29 cellular contexts compared by ENCODE assay signal in the genomic region with DNA sequence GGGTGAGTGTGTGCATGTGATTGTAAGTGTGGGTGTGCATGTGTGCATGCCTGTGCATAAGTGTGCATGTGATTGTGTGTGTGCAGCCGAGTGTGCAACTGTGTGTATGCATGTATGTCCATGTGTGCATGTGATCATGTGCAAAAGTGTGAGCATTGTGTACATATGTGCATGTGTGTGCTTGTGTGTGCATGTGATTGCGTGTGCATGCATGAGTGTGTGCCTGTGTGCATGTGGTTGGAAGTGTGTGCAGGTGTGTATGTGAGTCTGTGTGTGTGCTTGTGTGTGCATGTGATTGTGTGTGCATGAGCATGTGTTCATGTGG. TPM values are rescaled to one million over a fixed set of nuclear protein-coding genes. Genes with fewer than 3 reads are reported as not detected.
DNase-seq lines count a peak whose midpoint lies in the region; ATAC-seq and TF ChIP-seq lines count a peak whose summit lies in the region.
"Had no signal": no experiment of that assay in that cellular context is flagged by ENCODE, and none has a peak within 500 bp of the region (broad histone marks: within the 10 kb centered on the region; RNA-seq: fewer than 3 reads in every experiment).

No MANE protein-coding gene starts in this region.

- H2AFZ ChIP-seq in trophoblast cell (ENCODE audit: insufficient read depth, low read length, poor library complexity), result no peak overlapping the region
- H2AFZ ChIP-seq in SK-N-SH (ENCODE audit: low read depth), result no peak overlapping the region

- H3K27me3 ChIP-seq in right atrium auricular region, result peaks cover 6 to 7% of the 10 kb centered on the region in 2 donors
- H3K27me3 ChIP-seq in trophoblast cell (ENCODE audit: insufficient read depth, low read length), result no peaks in the 10 kb centered on the region
- no peaks in the 10 kb centered on the region for H3K27me3 ChIP-seq in SK-N-SH (ENCODE audit: insufficient read depth)
- H3K27me3 ChIP-seq: pancreas had no signal

- no peaks in the 10 kb centered on the region for H3K79me1 ChIP-seq in trophoblast cell (ENCODE audit: low read length)

- no peak overlapping the region for H2BK120ac ChIP-seq in trophoblast cell (ENCODE audit: insufficient read depth, low read length, poor library complexity)

- H4K12ac ChIP-seq in trophoblast cell (ENCODE audit: low read depth, low read length), result no peak overlapping the region

- no peak overlapping the region for H3K4ac ChIP-seq in trophoblast cell (ENCODE audit: low read depth, low read length)

- peak overlapping the region; percentile 5 for H3K23ac ChIP-seq in trophoblast cell (ENCODE audit: low read length)

- H3K4me2 ChIP-seq in trophoblast cell (ENCODE audit: low read length) (no peak overlapping the region), SK-N-SH (no peak overlapping the region)
- H3K4me2 ChIP-seq: KMS-11, smooth muscle cell had no signal

- CTCF ChIA-PET in SK-N-SH (lab: Yijun Ruan, JAX), result interaction anchor here (1.4 kb wide), 1 partner anchor 17 kb away, joined by 3 read pairs; no protein-coding TSS in a partner anchor

- POLR2A ChIA-PET in SK-N-SH (lab: Yijun Ruan, JAX), result no interaction called here

- H4K8ac ChIP-seq in trophoblast cell (ENCODE audit: low read depth, low read length), result no peak overlapping the region

- H4K20me1 ChIP-seq in SK-N-SH (ENCODE audit: insufficient read depth), result no peaks in the 10 kb centered on the region

- no peak overlapping the region for H3K18ac ChIP-seq in trophoblast cell (ENCODE audit: low read length)

- ATAC-seq in Right ventricle myocardium inferior, result no peak
- ATAC-seq: activated naive CD8-positive, alpha-beta T cell treated with anti-CD3 and anti-CD28 coated beads, Interleukin-2, amount 50 U/mL, for 24 hours; Panc1 had no signal

- H3K27ac ChIP-seq in right atrium auricular region, result no peak overlapping the region
- H3K27ac ChIP-seq in trophoblast cell (ENCODE audit: low read depth, low read length), result no peak overlapping the region
- no peak overlapping the region for H3K27ac ChIP-seq in SK-N-SH (ENCODE audit: low read depth in 2 of 2, low read length in 1 of 2)
- H3K27ac ChIP-seq: 22Rv1, esophagus squamous epithelium, KMS-11, pancreas, stomach, thyroid gland, VCaP had no signal

- H2BK12ac ChIP-seq in trophoblast cell (ENCODE audit: low read length), result no peak overlapping the region

- no peaks in the 10 kb centered on the region for H3F3A ChIP-seq in SK-N-SH (replicated peaks; ENCODE audit: insufficient read depth)

- H3K36me3 ChIP-seq in right atrium auricular region (peaks cover 9% of the 10 kb centered on the region), trophoblast cell (ENCODE audit: control insufficient read depth in 1 of 2, insufficient read depth in 2 of 2, low read length in 2 of 2) (peaks cover 11 to 12% of the 10 kb centered on the region in 2 experiments), SK-N-SH (replicated peaks in 1 of 2; ENCODE audit: control insufficient read depth in 1 of 2, insufficient read depth in 2 of 2, low read length in 1 of 2) (peaks cover 0 to 2% of the 10 kb centered on the region in 2 experiments)
- H3K36me3 ChIP-seq: HAP-1, pancreas, thyroid gland had no signal

- H3K9me3 ChIP-seq in right atrium auricular region (no peaks in the 10 kb centered on the region), trophoblast cell (ENCODE audit: insufficient read depth, low read depth, low read length) (peaks cover 5% of the 10 kb centered on the region), SK-N-SH (no peaks in the 10 kb centered on the region)
- H3K9me3 ChIP-seq: esophagus squamous epithelium, HAP-1, mucosa of descending colon, pancreas, stomach, thyroid gland had no signal

- no peak overlapping the region for H2AK5ac ChIP-seq in trophoblast cell (ENCODE audit: low read length)

- no peak overlapping the region for H4K91ac ChIP-seq in trophoblast cell (ENCODE audit: low read depth, low read length)

- H3K4me3 ChIP-seq in right atrium auricular region, result no peak overlapping the region
- peak overlapping the region; percentile 25 for H3K4me3 ChIP-seq in trophoblast cell (ENCODE audit: low read depth, low read length)
- H3K4me3 ChIP-seq in SK-N-SH (ENCODE audit: low read depth in 2 of 2, low read length in 1 of 2), result no peak overlapping the region
- H3K4me3 ChIP-seq: esophagus squamous epithelium, HAP-1, lung, mucosa of descending colon, pancreas, smooth muscle cell, stomach, thyroid gland had no signal

- no peak for TF ChIP-seq CTCF in right atrium auricular region (IDR thresholded peaks at IDR 0.05)
- TF ChIP-seq CTCF in SK-N-SH (IDR thresholded peaks at IDR 0.05), result no peak

- DNase-seq in Right ventricle myocardium inferior (ENCODE audit: missing footprints), result peak; percentile 11
- no peak for DNase-seq in right atrium auricular region (ENCODE audit: low spot score)
- no peak for DNase-seq in trophoblast cell
- no peak for DNase-seq in SK-N-SH
- DNase-seq: activated CD4-positive, alpha-beta T cell treated with anti-CD3 and anti-CD28 coated beads, Interleukin-2, amount 10 ng/mL, durations not matched to agents 24 days and 14 days; activated naive CD8-positive, alpha-beta T cell treated with anti-CD3 and anti-CD28 coated beads, Interleukin-2, amount 50 U/mL, for 24 hours; activated T-cell treated with anti-CD3 and anti-CD28 coated beads, Interleukin-2, amount 50 U/mL, for 48 hours; central memory CD4-positive, alpha-beta T cell; esophagus squamous epithelium; foreskin melanocyte; mucosa of descending colon; NCI-H1436; NCI-H2081 treated with DMSO at 0.1 percent for 48 hours; NCI-H345; retina; SIG-M5; stimulated activated CD4-positive, alpha-beta T cell treated with anti-CD3 and anti-CD28 coated beads, Interleukin-1b, Interleukin-23, amount 100 ng/mL, for 48 hours; SW 1271; T-helper 9 cell; thyroid gland had no signal

- H3K79me2 ChIP-seq in trophoblast cell (ENCODE audit: control insufficient read depth, insufficient read depth, low read length, poor library complexity) (no peaks in the 10 kb centered on the region), SK-N-SH (ENCODE audit: insufficient read depth) (no peaks in the 10 kb centered on the region)

- H3K4me1 ChIP-seq in right atrium auricular region (peaks cover 0 to 9% of the 10 kb centered on the region in 2 donors), trophoblast cell (ENCODE audit: control insufficient read depth in 1 of 2, insufficient read depth in 2 of 2, low read length in 2 of 2) (no peaks in the 10 kb centered on the region), SK-N-SH (ENCODE audit: control insufficient read depth in 1 of 2, insufficient read depth in 2 of 2, low read depth in 1 of 2, low read length in 1 of 2) (peaks cover 0 to 29% of the 10 kb centered on the region in 2 experiments; a peak in 1 of 4 replicates)
- H3K4me1 ChIP-seq: HAP-1, pancreas, thyroid gland had no signal

- no peak overlapping the region for H2BK5ac ChIP-seq in trophoblast cell (ENCODE audit: low read depth, low read length, poor library complexity)

- H3K14ac ChIP-seq in trophoblast cell (ENCODE audit: low read length), result no peak overlapping the region

- no peak for TF ChIP-seq EP300 in SK-N-SH (IDR thresholded peaks at IDR 0.05; ENCODE audit: borderline replicate concordance in 1 of 2, low read depth in 1 of 2, low read length in 1 of 2)

- H3K9ac ChIP-seq in trophoblast cell (ENCODE audit: low read length) (no peak overlapping the region), SK-N-SH (no peak overlapping the region)
- H3K9ac ChIP-seq: KMS-11 had no signal

- no CpG with 5 or more reads among the region's 2 CpGs for WGBS in trophoblast cell (ENCODE audit: extremely low coverage, insufficient coverage, insufficient read length)
- 92% methylated on average over 2 of the region's 2 CpGs for WGBS in SK-N-SH (ENCODE audit: low lambda C conversion rate)

- no peak for TF ChIP-seq RAD21 in SK-N-SH (IDR thresholded peaks at IDR 0.05; ENCODE audit: low read length)

- no peaks in the 10 kb centered on the region for H3K9me2 ChIP-seq in SK-N-SH

- intact Hi-C loops in Right ventricle myocardium inferior (cut with DNase I), result no loop called here

TF ChIP-seq in SK-N-SH, 30 proteins besides CTCF, POLR2A, EP300 and RAD21 (continues in another document):
- TF ChIP-seq EZH2phosphoT487 (IDR thresholded peaks at IDR 0.05; ENCODE audit: borderline replicate concordance, low read depth), result no peak
- no peak for TF ChIP-seq CHD2 (IDR thresholded peaks at IDR 0.05; ENCODE audit: low read length, partially characterized antibody)
- TF ChIP-seq RFX5 (IDR thresholded peaks at IDR 0.05; ENCODE audit: low read length), result no peak
- no peak for TF ChIP-seq FOSL2 (IDR thresholded peaks at IDR 0.05; ENCODE audit: borderline replicate concordance, low read depth)

RNA-seq across cellular contexts. Expression of a gene that starts 3.5 kb away (rescaled TPM):
- 2.5 TPM for total RNA-seq in Right ventricle myocardium inferior
- 1 to 10 TPM in 1 of 2 donors, under 1 TPM in 1; 0.47 to 1.1 TPM for total RNA-seq in right atrium auricular region
- 0.47 and 0.49 TPM in 2 replicates for polyA plus RNA-seq in trophoblast cell (2013)
- 4.2 and 7.5 TPM in 2 replicates for polyA plus RNA-seq in SK-N-SH (2012; rRNA removed)
- 5.1 and 7.2 TPM in 2 replicates for polyA plus RNA-seq in SK-N-SH (2012; cell fraction: cytosol; rRNA removed)
- polyA plus RNA-seq in SK-N-SH (2012; cell fraction: nucleus; rRNA removed), result 11.8 and 14.5 TPM in 2 replicates
- total RNA-seq: activated CD4-positive, alpha-beta T cell treated with anti-CD3 and anti-CD28 coated beads, Interleukin-2, amount 10 ng/mL, durations not matched to agents 24 days and 14 days; stomach had no signal

RNA-seq across cellular contexts. Expression of a gene that starts 17.6 kb away (rescaled TPM):
- total RNA-seq in Right ventricle myocardium inferior (18.0 TPM), right atrium auricular region (10 to 100 TPM; 10.6 to 12.2 TPM)
- polyA plus RNA-seq in trophoblast cell (2013), result 28.8 and 29.9 TPM in 2 replicates
- polyA plus RNA-seq in SK-N-SH (2012; rRNA removed), result 36.7 and 55.6 TPM in 2 replicates
- 12.5 and 21.6 TPM in 2 replicates for polyA plus RNA-seq in SK-N-SH (2012; cell fraction: cytosol; rRNA removed)
- 239 and 253 TPM in 2 replicates for polyA plus RNA-seq in SK-N-SH (2012; cell fraction: nucleus; rRNA removed)

RNA-seq across cellular contexts. Expression of a gene that starts 28.7 kb away (rescaled TPM):
- total RNA-seq in Right ventricle myocardium inferior (18.7 TPM), right atrium auricular region (10 to 100 TPM; 16.1 to 22.6 TPM)
- polyA plus RNA-seq in trophoblast cell (2013), result 17.6 and 17.8 TPM in 2 replicates
- 18.7 and 24.2 TPM in 2 replicates for polyA plus RNA-seq in SK-N-SH (2012; rRNA removed)
- polyA plus RNA-seq in SK-N-SH (2012; cell fraction: cytosol; rRNA removed), result 8.1 and 13.2 TPM in 2 replicates
- polyA plus RNA-seq in SK-N-SH (2012; cell fraction: nucleus; rRNA removed), result 97.6 and 109 TPM in 2 replicates

RNA-seq across cellular contexts. Expression of a gene that starts 28.8 kb away (rescaled TPM):
- total RNA-seq in Right ventricle myocardium inferior (0.76 TPM), right atrium auricular region (under 1 TPM; 0.28 to 0.70 TPM)
- polyA plus RNA-seq in trophoblast cell (2013), result 1.1 TPM in 2 replicates
- polyA plus RNA-seq in SK-N-SH (2012; rRNA removed), result 1.5 and 1.8 TPM in 2 replicates
- polyA plus RNA-seq in SK-N-SH (2012; cell fraction: cytosol; rRNA removed), result 0.51 and 0.89 TPM in 2 replicates
- 5.1 and 5.3 TPM in 2 replicates for polyA plus RNA-seq in SK-N-SH (2012; cell fraction: nucleus; rRNA removed)

RNA-seq across cellular contexts. Expression of a gene that starts 57.8 kb away (rescaled TPM):
- 0.68 TPM for total RNA-seq in Right ventricle myocardium inferior
- not detected for total RNA-seq in right atrium auricular region
- 1.8 and 2.0 TPM in 2 replicates for polyA plus RNA-seq in trophoblast cell (2013)
- 0.53 and 0.57 TPM in 2 replicates for polyA plus RNA-seq in SK-N-SH (2012; rRNA removed)
- 0.63 and 0.71 TPM in 2 replicates for polyA plus RNA-seq in SK-N-SH (2012; cell fraction: cytosol; rRNA removed)
- polyA plus RNA-seq in SK-N-SH (2012; cell fraction: nucleus; rRNA removed), result 1.7 and 4.4 TPM in 2 replicates
- total RNA-seq: esophagus squamous epithelium, smooth muscle cell, stomach, thyroid gland had no signal
